In the genomic region with DNA sequence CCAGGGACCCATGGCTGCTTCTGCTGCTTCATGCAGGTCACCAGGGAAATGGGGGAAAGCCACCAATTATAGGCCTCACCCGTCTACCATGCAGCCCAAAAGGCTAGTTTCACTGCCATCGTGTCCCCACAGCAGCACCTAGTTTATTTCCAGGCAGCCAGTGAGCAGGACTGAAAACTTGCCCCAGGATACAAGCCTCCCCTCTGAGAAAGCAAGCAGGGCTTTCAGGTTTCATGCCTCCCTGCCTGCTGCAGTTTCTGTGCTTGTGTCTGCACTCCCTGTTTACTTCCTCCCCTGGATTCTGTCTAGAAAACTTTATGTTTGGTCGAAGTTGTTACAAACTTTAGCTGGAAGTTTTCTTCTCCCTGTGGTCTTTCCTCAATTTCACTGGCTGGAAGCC, we compare ENCODE assay signal across 15 cellular contexts.
DNase-seq lines count a peak whose midpoint lies in the region; ATAC-seq and TF ChIP-seq lines count a peak whose summit lies in the region.
"Had no signal": no experiment of that assay in that cellular context is flagged by ENCODE, and none has a peak within 500 bp of the region (broad histone marks: within the 10 kb centered on the region; RNA-seq: fewer than 3 reads in every experiment).

No MANE protein-coding gene starts in this region.

- H3K27me3 ChIP-seq in DND-41 (ENCODE audit: insufficient read depth, low read length, poor library complexity): no peaks in the 10 kb centered on the region
- no peaks in the 10 kb centered on the region for H3K27me3 ChIP-seq in H9 (ENCODE audit: insufficient read depth, low read length)
- H3K27me3 ChIP-seq in trophoblast cell (ENCODE audit: insufficient read depth, low read length): no peaks in the 10 kb centered on the region
- H3K27me3 ChIP-seq: BE2C had no signal

- no peaks in the 10 kb centered on the region for H3K4me1 ChIP-seq in DND-41 (ENCODE audit: insufficient read depth, low read length)
- H3K4me1 ChIP-seq in H9 (ENCODE audit: insufficient read depth, low read length): no peaks in the 10 kb centered on the region
- H3K4me1 ChIP-seq in mesodermal cell (ENCODE audit: control insufficient read depth, insufficient read depth, low read length, poor library complexity, severe bottlenecking): no peaks in the 10 kb centered on the region
- H3K4me1 ChIP-seq in trophoblast cell (ENCODE audit: control insufficient read depth in 1 of 2, insufficient read depth in 2 of 2, low read length in 2 of 2): peaks cover 6 to 10% of the 10 kb centered on the region in 2 experiments
- H3K4me1 ChIP-seq: A549, BE2C, Caco-2 had no signal

- peaks cover 0 to 2% of the 10 kb centered on the region in 2 experiments; a peak in 2 of 5 replicates for H3K9me3 Mint-ChIP-seq in H9
- peaks cover 7 to 19% of the 10 kb centered on the region in 2 donors for H3K9me3 Mint-ChIP-seq in natural killer cell
- H3K9me3 Mint-ChIP-seq in immature natural killer cell: peaks cover 3 to 40% (median 12%) of the 10 kb centered on the region in 6 donors

- H3K27ac Mint-ChIP-seq in H9 (no peak overlapping the region; a peak in 2 of 7 replicates), natural killer cell (no peak overlapping the region), immature natural killer cell (no peak overlapping the region)
- H3K27ac Mint-ChIP-seq: CD8-positive, alpha-beta memory T cell had no signal

- H3K23me2 ChIP-seq in H9 (ENCODE audit: insufficient read length, low read depth, low read length, poor library complexity, severe bottlenecking): no peaks in the 10 kb centered on the region

- no peak overlapping the region for H2AK5ac ChIP-seq in H9 (ENCODE audit: insufficient read length, low read length)
- no peak overlapping the region for H2AK5ac ChIP-seq in trophoblast cell (ENCODE audit: low read length)

- no peak overlapping the region for H4K8ac ChIP-seq in H9 (replicated peaks; ENCODE audit: insufficient read length, low read depth, low read length)
- H4K8ac ChIP-seq in trophoblast cell (ENCODE audit: low read depth, low read length): peak overlapping the region; percentile 8

- H3K36me3 ChIP-seq in DND-41 (ENCODE audit: insufficient read depth, low read length) (no peaks in the 10 kb centered on the region), mesodermal cell (ENCODE audit: control insufficient read depth, insufficient read depth, low read length) (no peaks in the 10 kb centered on the region), trophoblast cell (ENCODE audit: control insufficient read depth in 1 of 2, insufficient read depth in 2 of 2, low read length in 2 of 2) (no peaks in the 10 kb centered on the region)
- H3K36me3 ChIP-seq: BE2C had no signal

- no peak overlapping the region for H3K4me3 Mint-ChIP-seq in H9
- H3K4me3 Mint-ChIP-seq in natural killer cell: no peak overlapping the region
- H3K4me3 Mint-ChIP-seq in immature natural killer cell: no peak overlapping the region
- H3K4me3 Mint-ChIP-seq: CD8-positive, alpha-beta memory T cell had no signal

- no peaks in the 10 kb centered on the region for H3K79me1 ChIP-seq in H9 (ENCODE audit: insufficient read depth, low read depth, low read length, poor library complexity, severe bottlenecking)
- H3K79me1 ChIP-seq in trophoblast cell (ENCODE audit: low read length): no peaks in the 10 kb centered on the region

- H4K91ac ChIP-seq in H9 (ENCODE audit: insufficient read length, low read depth, low read length) (no peak overlapping the region), trophoblast cell (ENCODE audit: low read depth, low read length) (no peak overlapping the region)

- H3K36me3 Mint-ChIP-seq in H9 (ENCODE audit: insufficient read depth in 1 of 3, low read depth in 3 of 3) (peaks cover 0 to 7% (median 4%) of the 10 kb centered on the region in 3 experiments; a peak in 2 of 7 replicates), natural killer cell (peaks cover 5% of the 10 kb centered on the region), immature natural killer cell (no peaks in the 10 kb centered on the region)
- H3K36me3 Mint-ChIP-seq: CD8-positive, alpha-beta memory T cell had no signal

- H2BK5ac ChIP-seq in H9 (ENCODE audit: insufficient read length, low read length): no peak overlapping the region
- H2BK5ac ChIP-seq in trophoblast cell (ENCODE audit: low read depth, low read length, poor library complexity): no peak overlapping the region

- H4K5ac ChIP-seq in H9 (ENCODE audit: insufficient read length, low read depth, low read length): no peak overlapping the region

- H4K20me1 ChIP-seq in DND-41 (ENCODE audit: insufficient read depth, low read length): no peaks in the 10 kb centered on the region
- H4K20me1 ChIP-seq in H9 (ENCODE audit: control insufficient read depth, insufficient read depth, insufficient read length): no peaks in the 10 kb centered on the region

- H2BK120ac ChIP-seq in H9 (ENCODE audit: low read depth, low read length, poor library complexity, severe bottlenecking): no peak overlapping the region
- H2BK120ac ChIP-seq in trophoblast cell (ENCODE audit: insufficient read depth, low read length, poor library complexity): no peak overlapping the region

- no peak overlapping the region for H2BK20ac ChIP-seq in H9 (ENCODE audit: low read depth, low read length, poor library complexity, severe bottlenecking)

- DNase-seq in DND-41 (no peak), H9 (no peak), trophoblast cell (no peak), natural killer cell (no peak), SW480 (ENCODE audit: low spot score) (no peak), immature natural killer cell (no peak)
- DNase-seq in activated naive CD4-positive, alpha-beta T cell (lab: John Stamatoyannopoulos, UW): no peak
- DNase-seq: BE2C; Caco-2; CD8-positive, alpha-beta memory T cell had no signal

- H3K27me3 Mint-ChIP-seq in H9 (ENCODE audit: low read depth) (no peaks in the 10 kb centered on the region; the same call in 1 of the 2 replicates), natural killer cell (ENCODE audit: low read depth in 2 of 2) (no peaks in the 10 kb centered on the region), immature natural killer cell (ENCODE audit: low read depth in 3 of 3) (peaks cover 0 to 2% (median 0%) of the 10 kb centered on the region in 3 donors)
- H3K27me3 Mint-ChIP-seq: CD8-positive, alpha-beta memory T cell had no signal

- H3K9ac ChIP-seq in DND-41 (ENCODE audit: low read depth, low read length) (no peak overlapping the region), H9 (ENCODE audit: extremely low read depth, insufficient read length, low read length) (no peak overlapping the region), trophoblast cell (ENCODE audit: low read length) (no peak overlapping the region)

- H3K9me3 ChIP-seq in DND-41 (ENCODE audit: insufficient read depth, low read length, severe bottlenecking): no peaks in the 10 kb centered on the region
- no peaks in the 10 kb centered on the region for H3K9me3 ChIP-seq in H9 (ENCODE audit: control insufficient read depth, low read depth, low read length)
- no peaks in the 10 kb centered on the region for H3K9me3 ChIP-seq in mesodermal cell (ENCODE audit: control insufficient read depth, low read length)
- H3K9me3 ChIP-seq in trophoblast cell (ENCODE audit: insufficient read depth, low read depth, low read length): peaks cover 6% of the 10 kb centered on the region
- H3K9me3 ChIP-seq: A549, BE2C, Caco-2 had no signal

- H3K18ac ChIP-seq in H9 (ENCODE audit: insufficient read length, low read depth, low read length) (no peak overlapping the region), trophoblast cell (ENCODE audit: low read length) (no peak overlapping the region)

- intact Hi-C loops in natural killer cell (cut with micrococcal nuclease): no loop called here

- no peaks in the 10 kb centered on the region for H3K79me2 ChIP-seq in DND-41 (ENCODE audit: insufficient read depth, low read length)
- H3K79me2 ChIP-seq in H9 (ENCODE audit: insufficient read depth, low read length): no peaks in the 10 kb centered on the region
- no peaks in the 10 kb centered on the region for H3K79me2 ChIP-seq in trophoblast cell (ENCODE audit: control insufficient read depth, insufficient read depth, low read length, poor library complexity)

- H3K4me1 Mint-ChIP-seq in H9 (peaks cover 3 to 4% of the 10 kb centered on the region in 2 experiments; a peak in 2 of 4 replicates), natural killer cell (no peaks in the 10 kb centered on the region), immature natural killer cell (no peaks in the 10 kb centered on the region)
- H3K4me1 Mint-ChIP-seq: CD8-positive, alpha-beta memory T cell had no signal

- ATAC-seq in DND-41 (ENCODE audit: insufficient read depth, low read depth): no peak
- ATAC-seq in natural killer cell: no peak
- ATAC-seq: A549, GM12878, HCT116 had no signal

- peak overlapping the region; percentile 26; the same call in 1 of the 2 replicates for H2AFZ ChIP-seq in DND-41 (ENCODE audit: low read depth, low read length)
- H2AFZ ChIP-seq in H9 (ENCODE audit: low read length): no peak overlapping the region
- no peak overlapping the region for H2AFZ ChIP-seq in trophoblast cell (ENCODE audit: insufficient read depth, low read length, poor library complexity)

- H3K4ac ChIP-seq in H9 (ENCODE audit: low read depth, low read length): no peak overlapping the region
- H3K4ac ChIP-seq in trophoblast cell (ENCODE audit: low read depth, low read length): no peak overlapping the region

- H3K4me3 ChIP-seq in DND-41 (ENCODE audit: low read depth in 1 of 2, low read length in 2 of 2): no peak overlapping the region
- H3K4me3 ChIP-seq in mesodermal cell (ENCODE audit: extremely low read depth, insufficient read depth, low read length, poor library complexity, severe bottlenecking): no peak overlapping the region
- no peak overlapping the region for H3K4me3 ChIP-seq in trophoblast cell (ENCODE audit: low read depth, low read length)
- H3K4me3 ChIP-seq: A549, GM12878 had no signal

- H3K14ac ChIP-seq in H9 (ENCODE audit: insufficient read depth, low read length) (peak overlapping the region; percentile 20; the same call in 1 of the 2 replicates), trophoblast cell (ENCODE audit: low read length) (no peak overlapping the region)

- H3K4me2 ChIP-seq in DND-41 (ENCODE audit: insufficient read depth, low read length) (no peak overlapping the region), H9 (ENCODE audit: insufficient read depth, insufficient read length, low read length) (no peak overlapping the region), trophoblast cell (ENCODE audit: low read length) (no peak overlapping the region)
- H3K4me2 ChIP-seq: A549 had no signal

- TF ChIP-seq CTCF in DND-41 (IDR thresholded peaks at IDR 0.05; ENCODE audit: borderline replicate concordance, extremely low read depth, low read length, poor library complexity, severe bottlenecking): no peak
- no peak for TF ChIP-seq CTCF in H9 (conservative IDR thresholded peaks at IDR 0.05)
- TF ChIP-seq CTCF in natural killer cell (IDR thresholded peaks at IDR 0.05): no peak

- H3K23ac ChIP-seq in H9 (ENCODE audit: insufficient read length, low read depth, low read length) (no peak overlapping the region), trophoblast cell (ENCODE audit: low read length) (no peak overlapping the region)

- H2BK12ac ChIP-seq in H9 (ENCODE audit: insufficient read length, low read depth, low read length): no peak overlapping the region
- no peak overlapping the region for H2BK12ac ChIP-seq in trophoblast cell (ENCODE audit: low read length)

- H3K27ac ChIP-seq in DND-41 (ENCODE audit: low read length): no peak overlapping the region
- H3K27ac ChIP-seq in H9 (ENCODE audit: insufficient read length, low read depth, low read length): no peak overlapping the region
- H3K27ac ChIP-seq in mesodermal cell (ENCODE audit: low read depth, low read length, severe bottlenecking): peak overlapping the region; percentile 19
- H3K27ac ChIP-seq in trophoblast cell (ENCODE audit: low read depth, low read length): peak overlapping the region; percentile 72
- H3K27ac ChIP-seq: A549, HL-60 had no signal

- WGBS in H9 (ENCODE audit: extremely low coverage, insufficient read length, low lambda C conversion rate): no CpG with 5 or more reads among the region's 3 CpGs
- 91 to 100% methylated on average over 1 to 3 of the region's 3 CpGs for WGBS in mesodermal cell (ENCODE audit: insufficient coverage in 2 of 2), 2 experiments
- WGBS in trophoblast cell (ENCODE audit: extremely low coverage, insufficient coverage, insufficient read length): no CpG with 5 or more reads among the region's 3 CpGs

- no peak overlapping the region for H2BK15ac ChIP-seq in H9 (ENCODE audit: low read depth, low read length)

- H3T11ph ChIP-seq in H9 (ENCODE audit: low read length): no peak overlapping the region

- no peak overlapping the region for H4K12ac ChIP-seq in trophoblast cell (ENCODE audit: low read depth, low read length)

- H3K56ac ChIP-seq in H9 (ENCODE audit: insufficient read length, low read depth, low read length): no peak overlapping the region

Comparison
In these comparisons a context has a peak if more than half of its experiments do, and no peak if none do; other contexts are left out.
1. H3K27ac ChIP-seq: peak in mesodermal cell (single experiment) and trophoblast cell (single experiment); none in DND-41 (single experiment) and H9 (single experiment).